ENCODE assay signal across 31 cellular contexts in genomic region chrX:5528057-5528456, GRCh38.
"Had no signal": no experiment of that assay in that cellular context is flagged by ENCODE, and none has a peak within 500 bp of the region (broad histone marks: within the 10 kb centered on the region; RNA-seq: fewer than 3 reads in every experiment).

No MANE protein-coding gene starts in this region.

- H3K27me3 Mint-ChIP-seq: dendritic cell treated with granulocyte-macrophage colony-stimulating factor and Interleukin-4, amounts not matched to agents 40 ng/mL and 50 ng/mL, for 4 days; naive B cell; natural killer cell treated with Interleukin-12 subunit alpha and Interleukin-12 subunit beta and Interleukin-15 and Interleukin-18, amount 100 ng/mL, for 72 hours; stimulated activated naive CD8-positive, alpha-beta T cell treated with anti-CD3 and anti-CD28 coated beads, Interleukin-15, amount 100 ng/mL, for 72 hours had no signal

- FAIRE-seq: endothelial cell of umbilical vein had no signal

- H3K4me1 ChIP-seq: esophagus muscularis mucosa, foreskin keratinocyte, gastroesophageal sphincter, heart left ventricle, neural progenitor cell, parathyroid adenoma, right atrium auricular region, suprapubic skin, transverse colon, upper lobe of right lung, uterus had no signal

- H3K9me3 ChIP-seq: esophagus muscularis mucosa, gastroesophageal sphincter, heart left ventricle, right atrium auricular region, suprapubic skin, transverse colon, upper lobe of right lung, uterus had no signal

- ATAC-seq: foreskin keratinocyte; gastroesophageal sphincter; heart left ventricle; left lobe of liver; mucosa of descending colon; natural killer cell treated with Interleukin-12 subunit alpha and Interleukin-12 subunit beta and Interleukin-15 and Interleukin-18, amount 100 ng/mL, for 72 hours; sciatic nerve; stimulated activated naive CD8-positive, alpha-beta T cell treated with anti-CD3 and anti-CD28 coated beads, Interleukin-15, amount 100 ng/mL, for 72 hours; upper lobe of right lung had no signal

- H3K4me1 Mint-ChIP-seq: mesothelial cell of epicardium; naive B cell; neural progenitor cell; stimulated activated naive CD8-positive, alpha-beta T cell treated with anti-CD3 and anti-CD28 coated beads, Interleukin-15, amount 100 ng/mL, for 72 hours had no signal

- H3K9me3 Mint-ChIP-seq: neural progenitor cell had no signal

- H2AFZ ChIP-seq: hepatocyte, neural progenitor cell, parathyroid adenoma had no signal

- DNase-seq: effector memory CD4-positive, alpha-beta T cell; foreskin keratinocyte; heart left ventricle; kidney; mesenchymal stem cell; mucosa of descending colon; naive B cell; stimulated activated CD4-positive, alpha-beta T cell treated with anti-CD3 and anti-CD28 coated beads, Interleukin-12 subunit alpha, Interleukin-12 subunit beta, amount 100 ng/mL, for 4 hours; stimulated activated CD4-positive, alpha-beta T cell treated with anti-CD3 and anti-CD28 coated beads, Interleukin-1b, Interleukin-23, amount 100 ng/mL, for 48 hours; stimulated activated CD4-positive, alpha-beta T cell treated with anti-CD3 and anti-CD28 coated beads, Interleukin-4, amount 100 ng/mL, for 1 hour; stimulated activated CD8-positive, alpha-beta memory T cell treated with anti-CD3 and anti-CD28 coated beads, Interleukin-4, amount 100 ng/mL, for 48 hours; stimulated activated naive CD4-positive, alpha-beta T cell; stimulated activated naive CD8-positive, alpha-beta T cell treated with anti-CD3 and anti-CD28 coated beads, Interleukin-15, amount 100 ng/mL, for 72 hours; transverse colon; upper lobe of right lung; uterus had no signal

- H3K27ac ChIP-seq: esophagus muscularis mucosa, foreskin keratinocyte, gastroesophageal sphincter, heart left ventricle, hepatocyte, neural progenitor cell, parathyroid adenoma, right atrium auricular region, suprapubic skin, transverse colon, upper lobe of right lung, uterus had no signal

- H3K36me3 ChIP-seq: esophagus muscularis mucosa, gastroesophageal sphincter, heart left ventricle, neural progenitor cell, right atrium auricular region, suprapubic skin, transverse colon, upper lobe of right lung, uterus had no signal

- H3K9ac ChIP-seq: neural progenitor cell, parathyroid adenoma had no signal

- H3K4me3 ChIP-seq: esophagus muscularis mucosa, gastroesophageal sphincter, heart left ventricle, hepatocyte, mucosa of descending colon, neural progenitor cell, right atrium auricular region, smooth muscle cell, suprapubic skin, transverse colon, upper lobe of right lung, uterus had no signal

- H3K27ac Mint-ChIP-seq: dendritic cell treated with granulocyte-macrophage colony-stimulating factor and Interleukin-4, amounts not matched to agents 40 ng/mL and 50 ng/mL, for 4 days; mesothelial cell of epicardium; naive B cell; natural killer cell treated with Interleukin-12 subunit alpha and Interleukin-12 subunit beta and Interleukin-15 and Interleukin-18, amount 100 ng/mL, for 72 hours; neural progenitor cell; progenitor cell of endocrine pancreas; stimulated activated naive CD8-positive, alpha-beta T cell treated with anti-CD3 and anti-CD28 coated beads, Interleukin-15, amount 100 ng/mL, for 72 hours had no signal

- H3K27me3 ChIP-seq: esophagus muscularis mucosa, foreskin keratinocyte, gastroesophageal sphincter, heart left ventricle, hepatocyte, neural progenitor cell, right atrium auricular region, suprapubic skin, transverse colon, upper lobe of right lung, uterus had no signal

- H3K4me3 Mint-ChIP-seq: dendritic cell treated with granulocyte-macrophage colony-stimulating factor and Interleukin-4, amounts not matched to agents 40 ng/mL and 50 ng/mL, for 4 days; mesothelial cell of epicardium; naive B cell; natural killer cell treated with Interleukin-12 subunit alpha and Interleukin-12 subunit beta and Interleukin-15 and Interleukin-18, amount 100 ng/mL, for 72 hours; neural progenitor cell; stimulated activated naive CD8-positive, alpha-beta T cell treated with anti-CD3 and anti-CD28 coated beads, Interleukin-15, amount 100 ng/mL, for 72 hours had no signal

- H3K4me2 ChIP-seq: hepatocyte, neural progenitor cell, smooth muscle cell had no signal

- H3K36me3 Mint-ChIP-seq: mesothelial cell of epicardium; naive B cell; natural killer cell treated with Interleukin-12 subunit alpha and Interleukin-12 subunit beta and Interleukin-15 and Interleukin-18, amount 100 ng/mL, for 72 hours; neural progenitor cell had no signal

- H3K79me2 ChIP-seq: hepatocyte, parathyroid adenoma had no signal
